Comparison of ENCODE assay signal across 13 cellular contexts in genomic region chr2:233152541-233152940, GRCh38.
DNase-seq lines count a peak whose midpoint lies in the region; ATAC-seq and TF ChIP-seq lines count a peak whose summit lies in the region.
"Had no signal": no experiment of that assay in that cellular context is flagged by ENCODE, and none has a peak within 500 bp of the region (broad histone marks: within the 10 kb centered on the region; RNA-seq: fewer than 3 reads in every experiment).

No MANE protein-coding gene starts in this region.

- no peak for TF ChIP-seq POLR2A in Peyer's patch (IDR thresholded peaks at IDR 0.05)

- H3K4me1 ChIP-seq in Peyer's patch: no peaks in the 10 kb centered on the region

- H3K27me3 Mint-ChIP-seq in glutamatergic neuron (ENCODE audit: unreplicated experiment): no peaks in the 10 kb centered on the region
- H3K27me3 Mint-ChIP-seq: activated CD4-positive, alpha-beta T cell treated with anti-CD3 and anti-CD28 coated beads, Interleukin-2, amount 10 ng/mL, durations not matched to agents 7 days and 5 days; type B pancreatic cell had no signal

- DNase-seq in AG08395 (ENCODE audit: low spot score) (peak; percentile 62), GM04504 (ENCODE audit: low read depth) (peak; percentile 14), astrocyte of the hippocampus (ENCODE audit: low read depth, low spot score) (peak; percentile 86), left ventricle myocardium superior (peak; percentile 91), glutamatergic neuron (no peak), Peyer's patch (no peak)
- no peak for DNase-seq in activated CD4-positive, CD25-positive, alpha-beta regulatory T cell treated with anti-CD3 and anti-CD28 coated beads, Interleukin-2, amount 50 U/mL, for 72 hours
- DNase-seq: activated CD4-positive, alpha-beta T cell treated with anti-CD3 and anti-CD28 coated beads, Interleukin-2, amount 10 ng/mL, durations not matched to agents 7 days and 5 days; hippocampal formation; stimulated activated CD4-positive, alpha-beta T cell treated with anti-CD3 and anti-CD28 coated beads, Interleukin-4, amount 100 ng/mL, for 1 hour had no signal

- no peak overlapping the region for H3K4me3 ChIP-seq in Peyer's patch

- H3K9me3 ChIP-seq in Peyer's patch: no peaks in the 10 kb centered on the region

- intact Hi-C loops in left ventricle myocardium superior (cut with micrococcal nuclease): no loop called here

- no peak for TF ChIP-seq CTCF in glutamatergic neuron (IDR thresholded peaks at IDR 0.05; ENCODE audit: partially characterized antibody, unreplicated experiment)
- TF ChIP-seq CTCF in Peyer's patch (IDR thresholded peaks at IDR 0.05): no peak

- H3K27ac Mint-ChIP-seq in glutamatergic neuron (ENCODE audit: unreplicated experiment): no peak overlapping the region
- H3K27ac Mint-ChIP-seq: activated CD4-positive, alpha-beta T cell treated with anti-CD3 and anti-CD28 coated beads, Interleukin-2, amount 10 ng/mL, durations not matched to agents 7 days and 5 days; nephron; type B pancreatic cell had no signal

- no peak overlapping the region for H3K27ac ChIP-seq in Peyer's patch

- no peaks in the 10 kb centered on the region for H3K4me1 Mint-ChIP-seq in glutamatergic neuron (ENCODE audit: low read depth, unreplicated experiment)

- H3K36me3 ChIP-seq in Peyer's patch: peaks cover 0 to 28% (median 0%) of the 10 kb centered on the region in 3 donors

- no peaks in the 10 kb centered on the region for H3K27me3 ChIP-seq in Peyer's patch

- no peaks in the 10 kb centered on the region for H3K36me3 Mint-ChIP-seq in glutamatergic neuron (ENCODE audit: unreplicated experiment)

- H3K9me3 Mint-ChIP-seq in glutamatergic neuron (ENCODE audit: unreplicated experiment): no peaks in the 10 kb centered on the region
- H3K9me3 Mint-ChIP-seq: activated CD4-positive, alpha-beta T cell treated with anti-CD3 and anti-CD28 coated beads, Interleukin-2, amount 10 ng/mL, durations not matched to agents 7 days and 5 days; nephron; type B pancreatic cell had no signal

- ATAC-seq in left ventricle myocardium superior (peak; percentile 98), HG02571 (IDR thresholded peaks at IDR 0.05; ENCODE audit: unreplicated experiment) (no peak)

- no peak overlapping the region for H3K4me3 Mint-ChIP-seq in glutamatergic neuron (ENCODE audit: unreplicated experiment)
- H3K4me3 Mint-ChIP-seq: activated CD4-positive, alpha-beta T cell treated with anti-CD3 and anti-CD28 coated beads, Interleukin-2, amount 10 ng/mL, durations not matched to agents 7 days and 5 days; nephron; type B pancreatic cell had no signal

Comparison
In these comparisons a context has a peak if more than half of its experiments do, and no peak if none do; other contexts are left out.
1. DNase-seq: peak in AG08395 (single experiment), GM04504 (single experiment), astrocyte of the hippocampus (single experiment) and left ventricle myocardium superior (single experiment); none in glutamatergic neuron (single experiment), Peyer's patch (0 of 3) and activated CD4-positive, CD25-positive, alpha-beta regulatory T cell treated with anti-CD3 and anti-CD28 coated beads, Interleukin-2, amount 50 U/mL, for 72 hours (single experiment).